Comparison of ENCODE assay signal across 22 cellular contexts in genomic region chr6:116180375-116180774, GRCh38. TPM values are rescaled to one million over a fixed set of nuclear protein-coding genes. Genes with fewer than 3 reads are reported as not detected.
"Had no signal": no experiment of that assay in that cellular context is flagged by ENCODE, and none has a peak within 500 bp of the region (broad histone marks: within the 10 kb centered on the region; RNA-seq: fewer than 3 reads in every experiment).

No MANE protein-coding gene starts in this region.

- H3K27ac ChIP-seq: RWPE1, SJCRH30 had no signal

- H3K9me3 ChIP-seq: MG63 had no signal

- ATAC-seq: Panc1, PC-3, SK-N-SH treated with all-trans-retinoic acid at 6 μM for 48 hours had no signal

- DNase-seq: Karpas-422, KG1, MG63, NCI-H1092, NCI-H1105 treated with DMSO at 0.1 percent for 48 hours, NCI-H1417 treated with DMSO at 0.1 percent for 48 hours, NCI-H146, NCI-H1694 treated with DMSO at 0.1 percent for 48 hours, NCI-H1930, NCI-H2081, NCI-H2107, NCI-H2227 treated with DMSO at 0.1 percent for 48 hours, NCI-H524, NCI-H526 treated with DMSO at 0.1 percent for 48 hours, NCI-H774, PC-3, SHP77 treated with DMSO at 0.1 percent for 48 hours, SJCRH30 had no signal

- H3K36me3 ChIP-seq: MG63 had no signal

- H3K4me1 ChIP-seq: SJCRH30 had no signal

- H3K27me3 ChIP-seq: MG63, SJCRH30 had no signal

- H3K4me3 ChIP-seq: MG63, SJCRH30 had no signal

RNA-seq across cellular contexts. Expression of gene COL10A1, which starts 54.4 kb away (rescaled TPM):
- total RNA-seq: HT-29, PC-3 had no signal
